16 cellular contexts compared by ENCODE assay signal in the genomic region with DNA sequence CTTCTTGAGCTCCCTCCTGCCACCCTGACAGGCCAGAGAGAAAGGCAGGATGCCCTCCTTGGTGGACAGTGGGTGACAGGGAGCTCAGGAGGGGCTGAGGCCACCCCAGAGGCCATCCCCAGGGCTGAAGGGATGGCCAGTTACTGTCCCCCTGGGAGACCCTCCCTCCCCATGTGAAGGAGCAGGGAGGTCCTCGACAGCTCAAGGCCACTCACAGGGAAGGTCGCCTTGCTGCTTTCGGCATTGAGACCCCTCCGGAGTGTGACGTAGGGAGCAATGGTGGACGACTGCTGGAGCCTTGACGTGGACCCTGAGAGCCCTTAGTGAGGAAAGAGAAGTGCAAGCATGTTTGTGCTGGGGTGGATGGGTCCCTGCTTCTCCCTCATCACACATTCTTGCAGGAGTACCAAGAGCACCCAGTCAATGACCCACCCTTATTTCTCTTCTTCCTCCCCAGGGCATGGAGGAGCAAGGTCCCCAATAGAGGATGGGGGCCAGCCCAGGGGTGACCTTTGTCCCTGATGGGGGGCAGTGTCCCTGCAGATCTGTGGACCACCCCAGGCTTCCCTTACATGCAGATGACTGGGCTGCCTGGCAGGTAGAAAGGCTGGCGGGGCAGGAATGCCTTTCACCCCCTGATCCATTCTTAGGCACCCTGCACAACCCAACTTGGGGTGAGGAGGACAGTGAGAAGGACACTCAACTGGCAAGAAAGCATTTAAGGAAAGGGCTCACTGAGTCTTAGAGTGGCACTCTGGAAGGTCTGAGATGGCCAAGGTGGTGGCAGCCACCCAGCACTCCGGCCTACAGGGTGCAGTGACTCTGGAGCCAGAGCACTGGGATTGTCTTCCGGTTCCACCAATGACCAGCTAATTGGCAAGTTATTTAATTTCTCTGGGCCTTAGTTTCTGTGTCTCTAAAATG.
"Had no signal": no experiment of that assay in that cellular context is flagged by ENCODE, and none has a peak within 500 bp of the region (broad histone marks: within the 10 kb centered on the region; RNA-seq: fewer than 3 reads in every experiment).

No MANE protein-coding gene starts in this region.

- H3K4me1 Mint-ChIP-seq: stimulated activated memory B cell treated with anti-CD40 and anti-IgM and Interleukin-4, amounts not matched to agents 10 μg/mL and 1 μg/mL and 100 μg/mL, for 72 hours had no signal

- H3K4me3 Mint-ChIP-seq: activated naive CD4-positive, alpha-beta T cell treated with anti-CD3 and anti-CD28 coated beads, Interleukin-2, amount 50 U/mL, for 24 hours; brain; neural crest cell; stimulated activated memory B cell treated with anti-CD40 and anti-IgM and Interleukin-4, amounts not matched to agents 10 μg/mL and 1 μg/mL and 100 μg/mL, for 72 hours had no signal

- H3K9me3 ChIP-seq: gastrocnemius medialis, heart left ventricle, lower lobe of right lung, ovary, sigmoid colon, SJSA1 had no signal

- H3K27me3 Mint-ChIP-seq: activated naive CD4-positive, alpha-beta T cell treated with anti-CD3 and anti-CD28 coated beads, Interleukin-2, amount 50 U/mL, for 24 hours; stimulated activated memory B cell treated with anti-CD40 and anti-IgM and Interleukin-4, amounts not matched to agents 10 μg/mL and 1 μg/mL and 100 μg/mL, for 72 hours had no signal

- H3K27ac ChIP-seq: gastrocnemius medialis, ovary had no signal

- H3K36me3 Mint-ChIP-seq: activated naive CD4-positive, alpha-beta T cell treated with anti-CD3 and anti-CD28 coated beads, Interleukin-2, amount 50 U/mL, for 24 hours; brain had no signal

- H3K27ac Mint-ChIP-seq: activated naive CD4-positive, alpha-beta T cell treated with anti-CD3 and anti-CD28 coated beads, Interleukin-2, amount 50 U/mL, for 24 hours; activated T-helper 2 cell treated with anti-CD3 and anti-CD28 coated beads, Interferon-gamma antibody, Interleukin-2, Interleukin-4, amounts not matched to agents 10 μg/mL and 5 μg/mL and 100 μg/mL, durations not matched to agents 14 hours and 24 hours and 36 hours; stimulated activated memory B cell treated with anti-CD40 and anti-IgM and Interleukin-4, amounts not matched to agents 10 μg/mL and 1 μg/mL and 100 μg/mL, for 72 hours had no signal

- H3K9me3 Mint-ChIP-seq: activated naive CD4-positive, alpha-beta T cell treated with anti-CD3 and anti-CD28 coated beads, Interleukin-2, amount 50 U/mL, for 24 hours; activated T-helper 2 cell treated with anti-CD3 and anti-CD28 coated beads, Interferon-gamma antibody, Interleukin-2, Interleukin-4, amounts not matched to agents 10 μg/mL and 5 μg/mL and 100 μg/mL, durations not matched to agents 14 hours and 24 hours and 36 hours; brain; neural crest cell; stimulated activated memory B cell treated with anti-CD40 and anti-IgM and Interleukin-4, amounts not matched to agents 10 μg/mL and 1 μg/mL and 100 μg/mL, for 72 hours had no signal

- DNase-seq: activated CD4-positive, CD25-positive, alpha-beta regulatory T cell; amniotic stem cell; erythroblast; gastrocnemius medialis; heart left ventricle; left cardiac atrium; ovary; trophoblast cell had no signal

- ATAC-seq: gastrocnemius medialis; stimulated activated memory B cell treated with anti-CD40 and anti-IgM and Interleukin-4, amounts not matched to agents 10 μg/mL and 1 μg/mL and 100 μg/mL, for 72 hours had no signal

- H3K4me3 ChIP-seq: gastrocnemius medialis, heart left ventricle, lower lobe of right lung, ovary, sigmoid colon, SJSA1 had no signal

- H3K36me3 ChIP-seq: gastrocnemius medialis, ovary, sigmoid colon, SJSA1 had no signal

- H3K27me3 ChIP-seq: gastrocnemius medialis, heart left ventricle, ovary, sigmoid colon, SJSA1 had no signal
